28 cellular contexts compared by ENCODE assay signal in the genomic region with DNA sequence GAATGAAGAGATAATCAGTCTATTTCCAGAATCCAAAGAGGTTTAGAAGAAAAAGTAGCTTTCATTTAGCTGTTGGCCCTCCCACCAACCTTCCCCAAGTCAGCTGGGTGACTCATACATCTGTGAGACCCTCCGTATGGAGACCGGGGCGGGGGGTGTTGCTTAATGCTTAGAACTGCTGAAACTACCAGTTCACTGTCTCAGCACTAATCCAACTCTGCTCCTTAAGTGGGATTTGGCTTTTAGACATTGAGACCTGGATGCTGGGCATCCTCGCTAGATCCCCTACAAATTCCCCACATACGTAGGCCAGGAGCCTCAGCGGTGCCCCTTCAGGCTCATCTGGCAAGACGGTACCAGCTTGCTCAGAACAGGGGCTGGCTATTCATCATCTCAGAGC. TPM values are rescaled to one million over a fixed set of nuclear protein-coding genes. Genes with fewer than 3 reads are reported as not detected.
"Had no signal": no experiment of that assay in that cellular context is flagged by ENCODE, and none has a peak within 500 bp of the region (broad histone marks: within the 10 kb centered on the region; RNA-seq: fewer than 3 reads in every experiment).

Gene SAG, plus strand, starts transcription at position 252 of the 400 bp plus-strand sequence. CDS start 1,374 bp downstream, outside the sequence.

- H3K36me3 Mint-ChIP-seq: activated CD8-positive, alpha-beta memory T cell treated with anti-CD3 and anti-CD28 coated beads, Interleukin-2, amount 10 ng/mL, durations not matched to agents 7 days and 5 days; activated naive CD4-positive, alpha-beta T cell treated with anti-CD3 and anti-CD28 coated beads, Interleukin-2, amount 10 ng/mL, durations not matched to agents 7 days and 5 days; natural killer cell treated with Interleukin-12 subunit alpha and Interleukin-12 subunit beta and Interleukin-15 and Interleukin-18, amount 100 ng/mL, for 72 hours had no signal

- H3K27me3 Mint-ChIP-seq: activated CD8-positive, alpha-beta memory T cell treated with anti-CD3 and anti-CD28 coated beads, Interleukin-2, amount 10 ng/mL, durations not matched to agents 7 days and 5 days; activated CD8-positive, alpha-beta T cell treated with anti-CD3 and anti-CD28 coated beads for 36 hours; natural killer cell treated with Interleukin-12 subunit alpha and Interleukin-12 subunit beta and Interleukin-15 and Interleukin-18, amount 100 ng/mL, for 72 hours had no signal

- H3K4me3 Mint-ChIP-seq: activated CD8-positive, alpha-beta memory T cell treated with anti-CD3 and anti-CD28 coated beads, Interleukin-2, amount 10 ng/mL, durations not matched to agents 7 days and 5 days; activated CD8-positive, alpha-beta T cell treated with anti-CD3 and anti-CD28 coated beads for 36 hours; activated naive CD4-positive, alpha-beta T cell treated with anti-CD3 and anti-CD28 coated beads, Interleukin-2, amount 10 ng/mL, durations not matched to agents 7 days and 5 days; natural killer cell treated with Interleukin-12 subunit alpha and Interleukin-12 subunit beta and Interleukin-15 and Interleukin-18, amount 100 ng/mL, for 72 hours had no signal

- H3K36me3 ChIP-seq: cardiac muscle cell, heart right ventricle, left lung, pancreas, stomach, suprapubic skin, transverse colon, uterus had no signal

- H3K4me1 ChIP-seq: heart right ventricle, left lung, pancreas, psoas muscle, stomach, suprapubic skin, transverse colon, uterus had no signal

- H3K9me3 Mint-ChIP-seq: activated CD8-positive, alpha-beta T cell treated with anti-CD3 and anti-CD28 coated beads for 36 hours; activated naive CD4-positive, alpha-beta T cell treated with anti-CD3 and anti-CD28 coated beads, Interleukin-2, amount 10 ng/mL, durations not matched to agents 7 days and 5 days; natural killer cell treated with Interleukin-12 subunit alpha and Interleukin-12 subunit beta and Interleukin-15 and Interleukin-18, amount 100 ng/mL, for 72 hours had no signal

- H3K27ac ChIP-seq: cardiac muscle cell, heart right ventricle, left lung, pancreas, psoas muscle, stomach, suprapubic skin, transverse colon, uterus had no signal

- H3K27ac Mint-ChIP-seq: activated CD8-positive, alpha-beta T cell treated with anti-CD3 and anti-CD28 coated beads for 36 hours; activated naive CD4-positive, alpha-beta T cell treated with anti-CD3 and anti-CD28 coated beads, Interleukin-2, amount 10 ng/mL, durations not matched to agents 7 days and 5 days had no signal

- DNase-seq: activated CD4-positive, alpha-beta T cell treated with anti-CD3 and anti-CD28 coated beads for 48 hours; activated CD8-positive, alpha-beta memory T cell treated with anti-CD3 and anti-CD28 coated beads, Interleukin-2, amount 10 ng/mL, durations not matched to agents 7 days and 5 days; activated CD8-positive, alpha-beta T cell treated with anti-CD3 and anti-CD28 coated beads for 36 hours; activated effector memory CD4-positive, alpha-beta T cell treated with anti-CD3 and anti-CD28 coated beads, Interleukin-2, amount 50 U/mL, for 16 hours; activated naive CD4-positive, alpha-beta T cell treated with anti-CD3 and anti-CD28 coated beads, Interleukin-2, amount 10 ng/mL, durations not matched to agents 7 days and 5 days; activated T-cell treated with anti-CD3 and anti-CD28 coated beads for 4 hours; amygdala; effector memory CD4-positive, alpha-beta T cell; heart right ventricle; kidney glomerular epithelial cell; left lung; midbrain; pancreas; psoas muscle; right cardiac atrium; stimulated activated CD4-positive, alpha-beta T cell treated with anti-CD3 and anti-CD28 coated beads, Interleukin-4, amount 100 ng/mL, for 24 hours; stomach; T1000; transverse colon; uterus had no signal

- ATAC-seq: activated CD8-positive, alpha-beta memory T cell treated with anti-CD3 and anti-CD28 coated beads, Interleukin-2, amount 10 ng/mL, durations not matched to agents 7 days and 5 days; activated CD8-positive, alpha-beta T cell treated with anti-CD3 and anti-CD28 coated beads for 36 hours; esophagus mucosa; left lung; natural killer cell treated with Interleukin-12 subunit alpha and Interleukin-12 subunit beta and Interleukin-15 and Interleukin-18, amount 100 ng/mL, for 72 hours; pancreas; psoas muscle had no signal

- H3K9me3 ChIP-seq: heart right ventricle, left lung, pancreas, psoas muscle, stomach, suprapubic skin, transverse colon, uterus had no signal

- H3K4me3 ChIP-seq: cardiac muscle cell, heart right ventricle, left lung, lung, pancreas, psoas muscle, stomach, suprapubic skin, transverse colon, uterus had no signal

- FAIRE-seq: endothelial cell of umbilical vein, frontal cortex, pancreas had no signal

- H3K27me3 ChIP-seq: cardiac muscle cell, heart right ventricle, left lung, pancreas, stomach, suprapubic skin, transverse colon, uterus had no signal

RNA-seq across cellular contexts. Expression of gene SAG, which starts in this region (rescaled TPM):
- total RNA-seq: activated CD8-positive, alpha-beta T cell treated with anti-CD3 and anti-CD28 coated beads for 36 hours; cardiac muscle cell; endothelial cell of umbilical vein; esophagus mucosa; heart right ventricle; left lung; pancreas; psoas muscle; right cardiac atrium; suprapubic skin; T-helper 1 cell treated with Interleukin-12 subunit alpha and Interleukin-12 subunit beta and Interleukin-4 antibody, amounts not matched to agents 30 ng/mL and 1 ng/mL, for 36 hours; transverse colon had no signal
- polyA plus RNA-seq: endothelial cell of umbilical vein, heart right ventricle, pancreas, psoas muscle, right cardiac atrium, stomach had no signal
